ENCODE assay signal across 25 cellular contexts in genomic region chr13:20102776-20103175, GRCh38. TPM values are rescaled to one million over a fixed set of nuclear protein-coding genes. Genes with fewer than 3 reads are reported as not detected.
"Had no signal": no experiment of that assay in that cellular context is flagged by ENCODE, and none has a peak within 500 bp of the region (broad histone marks: within the 10 kb centered on the region; RNA-seq: fewer than 3 reads in every experiment).

No MANE protein-coding gene starts in this region.

- H3K36me3 Mint-ChIP-seq: brain, memory B cell, naive B cell, neural progenitor cell had no signal

- H3K9ac ChIP-seq: neural progenitor cell had no signal

- H3K4me3 Mint-ChIP-seq: activated CD4-positive, alpha-beta memory T cell treated with anti-CD3 and anti-CD28 coated beads, Interleukin-2, amount 10 ng/mL, durations not matched to agents 7 days and 5 days; activated naive CD4-positive, alpha-beta T cell treated with anti-CD3 and anti-CD28 coated beads for 36 hours; activated T-cell treated with anti-CD3 and anti-CD28 coated beads, Interleukin-2, amount 50 U/mL, for 24 hours; brain; memory B cell; naive B cell; neural progenitor cell had no signal

- H3K4me1 Mint-ChIP-seq: activated CD4-positive, alpha-beta memory T cell treated with anti-CD3 and anti-CD28 coated beads, Interleukin-2, amount 10 ng/mL, durations not matched to agents 7 days and 5 days; memory B cell; naive B cell had no signal

- H3K4me2 ChIP-seq: neural progenitor cell had no signal

- H3K9me3 Mint-ChIP-seq: activated CD4-positive, alpha-beta memory T cell treated with anti-CD3 and anti-CD28 coated beads, Interleukin-2, amount 10 ng/mL, durations not matched to agents 7 days and 5 days; activated naive CD4-positive, alpha-beta T cell treated with anti-CD3 and anti-CD28 coated beads for 36 hours; activated T-cell treated with anti-CD3 and anti-CD28 coated beads, Interleukin-2, amount 50 U/mL, for 24 hours; activated T-helper 2 cell treated with anti-CD3 and anti-CD28 coated beads, Interferon-gamma antibody, Interleukin-2, Interleukin-4, amounts not matched to agents 10 μg/mL and 5 μg/mL and 100 μg/mL, durations not matched to agents 14 hours and 24 hours and 36 hours; brain; memory B cell; naive B cell; neural progenitor cell had no signal

- H3K27ac Mint-ChIP-seq: activated CD4-positive, alpha-beta memory T cell treated with anti-CD3 and anti-CD28 coated beads, Interleukin-2, amount 10 ng/mL, durations not matched to agents 7 days and 5 days; activated naive CD4-positive, alpha-beta T cell treated with anti-CD3 and anti-CD28 coated beads for 36 hours; activated T-cell treated with anti-CD3 and anti-CD28 coated beads, Interleukin-2, amount 50 U/mL, for 24 hours; activated T-helper 2 cell treated with anti-CD3 and anti-CD28 coated beads, Interferon-gamma antibody, Interleukin-2, Interleukin-4, amounts not matched to agents 10 μg/mL and 5 μg/mL and 100 μg/mL, durations not matched to agents 14 hours and 24 hours and 36 hours; brain; memory B cell; naive B cell; neural progenitor cell had no signal

- H3K27me3 ChIP-seq: neural progenitor cell, right atrium auricular region had no signal

- DNase-seq: activated CD4-positive, alpha-beta memory T cell treated with anti-CD3 and anti-CD28 coated beads, Interleukin-2, amount 10 ng/mL, durations not matched to agents 7 days and 5 days; activated CD4-positive, alpha-beta T cell treated with anti-CD3 and anti-CD28 coated beads for 48 hours; activated CD4-positive, CD25-positive, alpha-beta regulatory T cell; activated naive CD4-positive, alpha-beta T cell treated with anti-CD3 and anti-CD28 coated beads for 36 hours; activated T-cell treated with anti-CD3 and anti-CD28 coated beads, Interleukin-2, amount 50 U/mL, for 24 hours; central memory CD4-positive, alpha-beta T cell; left lung; mucosa of descending colon; naive B cell; stimulated activated CD4-positive, alpha-beta T cell treated with anti-CD3 and anti-CD28 coated beads, Interleukin-12 subunit alpha, Interleukin-12 subunit beta, amount 100 ng/mL, for 4 hours; stimulated activated CD4-positive, alpha-beta T cell treated with anti-CD3 and anti-CD28 coated beads, Interleukin-1b, Interleukin-23, amount 100 ng/mL, for 48 hours; stimulated activated naive CD4-positive, alpha-beta T cell treated with Interleukin-2 at 50 U/mL for 16 hours; T-helper 2 cell; transverse colon had no signal

- H3K9me3 ChIP-seq: left lung, mucosa of descending colon, prostate gland, right atrium auricular region, suprapubic skin, transverse colon had no signal

- H3K36me3 ChIP-seq: left lung, neural progenitor cell, prostate gland, right atrium auricular region, suprapubic skin, transverse colon had no signal

- H3K4me1 ChIP-seq: left lung, prostate gland, transverse colon had no signal

- H3K4me3 ChIP-seq: left lung, mucosa of descending colon, neural progenitor cell, prostate gland, right atrium auricular region, suprapubic skin, transverse colon had no signal

- FAIRE-seq: colon, frontal cortex had no signal

- ATAC-seq: mucosa of descending colon had no signal

- H3K27ac ChIP-seq: epithelial cell of prostate, left lung, neural progenitor cell, prostate gland, right atrium auricular region, suprapubic skin, transverse colon had no signal

- H2AFZ ChIP-seq: neural progenitor cell had no signal

RNA-seq across cellular contexts. Expression of gene GJA3, which starts 58.1 kb away (rescaled TPM):
- total RNA-seq: frontal cortex, mucosa of descending colon, osteocyte had no signal
